In genomic region chr6:42879372-42880239, GRCh38 we compare ENCODE assay signal across 8 cellular contexts. TPM values are rescaled to one million over a fixed set of nuclear protein-coding genes. Genes with fewer than 3 reads are reported as not detected.
DNase-seq lines count a peak whose midpoint lies in the region; ATAC-seq and TF ChIP-seq lines count a peak whose summit lies in the region.

TSS of gene RPL7L1 (plus strand) at chr6:42879616. CDS start at chr6:42879911, 295 bp downstream.

- peak; percentile 82 for ATAC-seq in HG03378 (IDR thresholded peaks at IDR 0.05; ENCODE audit: unreplicated experiment)

- peak; percentile 86 for TF ChIP-seq POLR2A in GM19099 (IDR thresholded peaks at IDR 0.05; ENCODE audit: extremely low read depth, insufficient read length, low read depth)

- DNase-seq in Ammon's horn (ENCODE audit: low spot score) (peak; percentile 95), NCI-H446 treated with DMSO at 0.1 percent for 48 hours (lab: John Stamatoyannopoulos, UW) (peak; percentile 87), cerebellum (ENCODE audit: low spot score) (peak; percentile 83), kidney glomerular epithelial cell (lab: John Stamatoyannopoulos, UW) (peak; percentile 98)
- peak; percentile 73 for DNase-seq in activated CD4-positive, alpha-beta T cell treated with anti-CD3 and anti-CD28 coated beads for 1 hour
- peak; percentile 43 to 54 for DNase-seq in stimulated activated CD4-positive, alpha-beta T cell treated with anti-CD3 and anti-CD28 coated beads, Interleukin-1b, Interleukin-23, amount 100 ng/mL, for 1 hour (ENCODE audit: low read depth in 2 of 2)

RNA-seq across cellular contexts. Expression of gene RPL7L1, which starts in this region (rescaled TPM):
- total RNA-seq in cerebellum: 81.9 TPM

Comparison
In these comparisons a context has a peak if more than half of its experiments do, and no peak if none do; other contexts are left out.
1. Peak in every context shown above with its lines: DNase-seq and ATAC-seq.